8 cellular contexts compared by ENCODE assay signal in genomic region chr10:43407576-43408330, GRCh38. TPM values are rescaled to one million over a fixed set of nuclear protein-coding genes. Genes with fewer than 3 reads are reported as not detected.
A peak's percentile ranks its signal among the peaks of the same experiment; 100 is the strongest.
DNase-seq lines count a peak whose midpoint lies in the region; ATAC-seq, FAIRE-seq and TF ChIP-seq lines count a peak whose summit lies in the region.

No MANE protein-coding gene starts in this region.

- H3K36me3 Mint-ChIP-seq in activated T-helper 1 cell treated with anti-CD3 and anti-CD28 coated beads, Interleukin-12 subunit alpha, Interleukin-12 subunit beta, Interleukin-2, Interleukin-4 antibody, amounts not matched to agents 30 ng/mL and 10 ng/mL and 1 ng/mL, durations not matched to agents 14 hours and 24 hours and 36 hours (ENCODE audit: low read depth): peaks cover 33% of the 10 kb centered on the region
- H3K36me3 Mint-ChIP-seq in natural killer cell: no peaks in the 10 kb centered on the region

- DNase-seq in DMS153 treated with DMSO at 0.1 percent for 48 hours (lab: John Stamatoyannopoulos, UW; ENCODE audit: unreplicated experiment) (peak; percentile 57), HTR-8/SVneo (ENCODE audit: insufficient read length, low spot score) (peak; percentile 84), Panc1 (ENCODE audit: low read depth, low spot score) (peak; percentile 57), fibroblast of gingiva (ENCODE audit: low read depth) (peak; percentile 89), natural killer cell (peak; percentile 80)
- peak; percentile 81 for DNase-seq in activated T-helper 1 cell treated with anti-CD3 and anti-CD28 coated beads, Interleukin-12 subunit alpha, Interleukin-12 subunit beta, Interleukin-2, Interleukin-4 antibody, amounts not matched to agents 30 ng/mL and 10 ng/mL and 1 ng/mL, durations not matched to agents 14 hours and 24 hours and 36 hours (ENCODE audit: low spot score)
- peak; percentile 65 to 81 (median 76) for DNase-seq in stimulated activated naive CD4-positive, alpha-beta T cell (lab: John Stamatoyannopoulos, UW)

- BruUV-seq in Panc1 (replicated peaks; lab: Mats Ljungman, UMichigan): TSS peak; percentile 61

- peaks cover 9% of the 10 kb centered on the region for H3K36me3 ChIP-seq in Panc1 (ENCODE audit: control insufficient read depth, insufficient read depth, low read length)

- CTCF ChIA-PET in Panc1 (lab: Charles Lee): no interaction called here

- no peaks in the 10 kb centered on the region for H3K27me3 Mint-ChIP-seq in activated T-helper 1 cell treated with anti-CD3 and anti-CD28 coated beads, Interleukin-12 subunit alpha, Interleukin-12 subunit beta, Interleukin-2, Interleukin-4 antibody, amounts not matched to agents 30 ng/mL and 10 ng/mL and 1 ng/mL, durations not matched to agents 14 hours and 24 hours and 36 hours (ENCODE audit: insufficient read depth)
- no peaks in the 10 kb centered on the region for H3K27me3 Mint-ChIP-seq in natural killer cell (ENCODE audit: low read depth in 2 of 2)

- POLR2A ChIA-PET in Panc1 (lab: Charles Lee): interaction anchor here (0.5 to 1.4 kb wide), 6 partner anchors 11 to 205 kb away, joined by 3 to 10 read pairs (median 5); partner anchors contain the start of gene ZNF487

- no peaks in the 10 kb centered on the region for H3K9me3 Mint-ChIP-seq in activated T-helper 1 cell treated with anti-CD3 and anti-CD28 coated beads, Interleukin-12 subunit alpha, Interleukin-12 subunit beta, Interleukin-2, Interleukin-4 antibody, amounts not matched to agents 30 ng/mL and 10 ng/mL and 1 ng/mL, durations not matched to agents 14 hours and 24 hours and 36 hours
- H3K9me3 Mint-ChIP-seq in natural killer cell: no peaks in the 10 kb centered on the region

- peak overlapping the region; percentile 68 to 96 for H3K4me3 ChIP-seq in Panc1 (ENCODE audit: low read depth in 2 of 2, low read length in 2 of 2)

- TF ChIP-seq CTCF in Panc1 (IDR thresholded peaks at IDR 0.05) (no peak), natural killer cell (IDR thresholded peaks at IDR 0.05) (no peak)

- in situ Hi-C loops in Panc1 (cut with HindIII; ENCODE audit: low pct_unique_long_range_greater_than_20kb, low sequenced_read_pairs): no loop called here

- intact Hi-C loops in Panc1 (cut with micrococcal nuclease; ENCODE audit: unreplicated experiment): no loop called here
- intact Hi-C loops in activated T-helper 1 cell treated with anti-CD3 and anti-CD28 coated beads, Interleukin-12 subunit alpha, Interleukin-12 subunit beta, Interleukin-2, Interleukin-4 antibody, amounts not matched to agents 30 ng/mL and 10 ng/mL and 1 ng/mL, durations not matched to agents 14 hours and 24 hours and 36 hours (cut with micrococcal nuclease): loop anchor here (1.0 to 2.0 kb wide), 3 partner anchors 10 to 269 kb away; partner anchors contain the start of gene CSGALNACT2
- intact Hi-C loops in natural killer cell (cut with micrococcal nuclease): loop anchor here (2.0 to 5.0 kb wide), 4 partner anchors 13 to 270 kb away; partner anchors contain the start of genes CSGALNACT2, ZNF239 and ZNF487

- ATAC-seq in GM21381 (IDR thresholded peaks at IDR 0.05; ENCODE audit: unreplicated experiment) (peak; percentile 43), Panc1 (peak; percentile 65), natural killer cell (peak; percentile 32 to 60 (median 39))

- peaks cover 20% of the 10 kb centered on the region for H3K4me1 ChIP-seq in Panc1 (ENCODE audit: control insufficient read depth, insufficient read depth, low read length)

- peak overlapping the region; percentile 93 for H3K27ac ChIP-seq in Panc1 (ENCODE audit: low read length)

- H3K4me1 Mint-ChIP-seq in activated T-helper 1 cell treated with anti-CD3 and anti-CD28 coated beads, Interleukin-12 subunit alpha, Interleukin-12 subunit beta, Interleukin-2, Interleukin-4 antibody, amounts not matched to agents 30 ng/mL and 10 ng/mL and 1 ng/mL, durations not matched to agents 14 hours and 24 hours and 36 hours (ENCODE audit: low read depth): peaks cover 42% of the 10 kb centered on the region
- H3K4me1 Mint-ChIP-seq in natural killer cell: peaks cover 42 to 47% of the 10 kb centered on the region in 2 donors

- peak overlapping the region; percentile 99 for H3K4me3 Mint-ChIP-seq in activated T-helper 1 cell treated with anti-CD3 and anti-CD28 coated beads, Interleukin-12 subunit alpha, Interleukin-12 subunit beta, Interleukin-2, Interleukin-4 antibody, amounts not matched to agents 30 ng/mL and 10 ng/mL and 1 ng/mL, durations not matched to agents 14 hours and 24 hours and 36 hours
- H3K4me3 Mint-ChIP-seq in natural killer cell: peak overlapping the region; percentile 99

- no peak for FAIRE-seq in HTR-8/SVneo (lab: Jason Lieb, UNC)

- H3K27ac Mint-ChIP-seq in activated T-helper 1 cell treated with anti-CD3 and anti-CD28 coated beads, Interleukin-12 subunit alpha, Interleukin-12 subunit beta, Interleukin-2, Interleukin-4 antibody, amounts not matched to agents 30 ng/mL and 10 ng/mL and 1 ng/mL, durations not matched to agents 14 hours and 24 hours and 36 hours: peak overlapping the region; percentile 100
- peak overlapping the region; percentile 99 for H3K27ac Mint-ChIP-seq in natural killer cell

- no peaks in the 10 kb centered on the region for H3K9me3 ChIP-seq in Panc1 (ENCODE audit: control insufficient read depth, insufficient read depth, low read depth, low read length)

- H3K27me3 ChIP-seq in Panc1 (ENCODE audit: control insufficient read depth, insufficient read depth, low read length): no peaks in the 10 kb centered on the region

RNA-seq across cellular contexts. Expression of gene HNRNPF, which starts 1.2 kb away (rescaled TPM):
- total RNA-seq in Panc1 (2021; ENCODE audit: unreplicated experiment): 466 TPM
- 374 TPM for polyA plus RNA-seq in Panc1 (2012; ENCODE audit: insufficient read length)
- 499 and 501 TPM in 2 replicates for total RNA-seq in activated T-helper 1 cell treated with anti-CD3 and anti-CD28 coated beads, Interleukin-12 subunit alpha, Interleukin-12 subunit beta, Interleukin-2, Interleukin-4 antibody, amounts not matched to agents 30 ng/mL and 10 ng/mL and 1 ng/mL, durations not matched to agents 14 hours and 24 hours and 36 hours
- total RNA-seq in natural killer cell: 100 to 1,000 TPM; 122 to 160 (median 125) TPM

RNA-seq across cellular contexts. Expression of gene ZNF487, which starts 29.2 kb away (rescaled TPM):
- total RNA-seq in Panc1 (2021; ENCODE audit: unreplicated experiment) (7.6 TPM), natural killer cell (10 to 100 TPM; 19.1 to 30.8 (median 22.8) TPM)
- polyA plus RNA-seq in Panc1 (2012; ENCODE audit: insufficient read length): 6.6 TPM
- total RNA-seq in activated T-helper 1 cell treated with anti-CD3 and anti-CD28 coated beads, Interleukin-12 subunit alpha, Interleukin-12 subunit beta, Interleukin-2, Interleukin-4 antibody, amounts not matched to agents 30 ng/mL and 10 ng/mL and 1 ng/mL, durations not matched to agents 14 hours and 24 hours and 36 hours: 1.8 and 2.0 TPM in 2 replicates

RNA-seq across cellular contexts. Expression of gene FXYD4, which starts 36.3 kb away (rescaled TPM):
- total RNA-seq in Panc1 (2021; ENCODE audit: unreplicated experiment): not detected
- polyA plus RNA-seq in Panc1 (2012; ENCODE audit: insufficient read length): not detected
- 0.44 TPM in 1 of 2 replicates, not detected in the other for total RNA-seq in activated T-helper 1 cell treated with anti-CD3 and anti-CD28 coated beads, Interleukin-12 subunit alpha, Interleukin-12 subunit beta, Interleukin-2, Interleukin-4 antibody, amounts not matched to agents 30 ng/mL and 10 ng/mL and 1 ng/mL, durations not matched to agents 14 hours and 24 hours and 36 hours
- total RNA-seq in natural killer cell: not detected

Comparison
In these comparisons a context has a peak if more than half of its experiments do, and no peak if none do; other contexts are left out.
1. Peak in every context shown above with its lines: DNase-seq, ATAC-seq, H3K4me3 ChIP-seq and H3K27ac ChIP-seq.